In the genomic region with DNA sequence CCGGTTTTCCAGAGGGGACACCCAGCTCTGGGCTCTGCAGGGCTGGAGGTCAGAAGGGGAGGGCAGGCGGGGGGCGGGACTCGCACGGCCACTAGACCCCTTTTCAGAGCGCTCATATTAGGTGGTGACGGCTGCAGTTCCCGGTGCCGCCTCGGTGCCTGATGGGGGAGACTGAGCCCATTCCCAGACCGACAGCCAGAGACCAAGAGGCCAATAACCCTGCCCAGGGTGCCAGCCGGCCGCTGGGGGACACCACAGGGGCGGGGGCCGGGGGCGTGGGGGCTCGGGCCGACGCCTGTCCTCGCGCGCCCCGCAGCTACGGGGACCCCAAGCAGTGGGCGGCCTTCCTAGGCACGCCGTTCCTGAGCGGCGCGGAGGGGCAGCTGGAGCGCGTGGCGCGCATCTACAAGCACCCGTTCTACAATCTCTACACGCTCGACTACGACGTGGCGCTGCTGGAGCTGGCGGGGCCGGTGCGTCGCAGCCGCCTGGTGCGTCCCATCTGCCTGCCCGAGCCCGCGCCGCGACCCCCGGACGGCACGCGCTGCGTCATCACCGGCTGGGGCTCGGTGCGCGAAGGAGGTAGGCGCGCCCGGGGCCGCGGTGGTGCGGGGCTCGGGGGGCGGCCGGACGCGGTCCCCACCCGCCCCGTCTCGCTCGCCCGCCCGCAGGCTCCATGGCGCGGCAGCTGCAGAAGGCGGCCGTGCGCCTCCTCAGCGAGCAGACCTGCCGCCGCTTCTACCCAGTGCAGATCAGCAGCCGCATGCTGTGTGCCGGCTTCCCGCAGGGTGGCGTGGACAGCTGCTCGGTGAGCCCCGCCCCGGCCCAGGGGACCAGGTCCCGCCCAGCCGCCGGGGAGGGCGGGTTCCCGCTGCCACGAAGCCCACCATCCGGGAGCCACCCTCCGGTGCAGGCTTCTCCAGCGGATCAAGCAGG, we compare ENCODE assay signal across 1 cellular context.
TF ChIP-seq lines count a peak whose summit lies in the region.

No MANE protein-coding gene starts in this region.

TF ChIP-seq in K562, 482 proteins besides CTCF, POLR2A, EP300 and RAD21:
- TF ChIP-seq MLX (CRISPR knock-in tag; conservative IDR thresholded peaks at IDR 0.05): no peak
- TF ChIP-seq, protein P1, sequence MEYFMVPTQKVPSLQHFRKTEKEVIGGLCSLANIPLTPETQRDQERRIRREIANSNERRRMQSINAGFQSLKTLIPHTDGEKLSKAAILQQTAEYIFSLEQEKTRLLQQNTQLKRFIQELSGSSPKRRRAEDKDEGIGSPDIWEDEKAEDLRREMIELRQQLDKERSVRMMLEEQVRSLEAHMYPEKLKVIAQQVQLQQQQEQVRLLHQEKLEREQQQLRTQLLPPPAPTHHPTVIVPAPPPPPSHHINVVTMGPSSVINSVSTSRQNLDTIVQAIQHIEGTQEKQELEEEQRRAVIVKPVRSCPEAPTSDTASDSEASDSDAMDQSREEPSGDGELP (CRISPR knock-in tag; IDR thresholded peaks at IDR 0.05; ENCODE audit: borderline replicate concordance): no peak
- TF ChIP-seq, protein P2, sequence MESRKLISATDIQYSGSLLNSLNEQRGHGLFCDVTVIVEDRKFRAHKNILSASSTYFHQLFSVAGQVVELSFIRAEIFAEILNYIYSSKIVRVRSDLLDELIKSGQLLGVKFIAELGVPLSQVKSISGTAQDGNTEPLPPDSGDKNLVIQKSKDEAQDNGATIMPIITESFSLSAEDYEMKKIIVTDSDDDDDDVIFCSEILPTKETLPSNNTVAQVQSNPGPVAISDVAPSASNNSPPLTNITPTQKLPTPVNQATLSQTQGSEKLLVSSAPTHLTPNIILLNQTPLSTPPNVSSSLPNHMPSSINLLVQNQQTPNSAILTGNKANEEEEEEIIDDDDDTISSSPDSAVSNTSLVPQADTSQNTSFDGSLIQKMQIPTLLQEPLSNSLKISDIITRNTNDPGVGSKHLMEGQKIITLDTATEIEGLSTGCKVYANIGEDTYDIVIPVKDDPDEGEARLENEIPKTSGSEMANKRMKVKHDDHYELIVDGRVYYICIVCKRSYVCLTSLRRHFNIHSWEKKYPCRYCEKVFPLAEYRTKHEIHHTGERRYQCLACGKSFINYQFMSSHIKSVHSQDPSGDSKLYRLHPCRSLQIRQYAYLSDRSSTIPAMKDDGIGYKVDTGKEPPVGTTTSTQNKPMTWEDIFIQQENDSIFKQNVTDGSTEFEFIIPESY (CRISPR knock-in tag; IDR thresholded peaks at IDR 0.05): peak; percentile 45; the same call in 1 of the 2 replicates
